In genomic region chr21:33238146-33238545, GRCh38 we compare ENCODE assay signal across 8 cellular contexts. TPM values are rescaled to one million over a fixed set of nuclear protein-coding genes. Genes with fewer than 3 reads are reported as not detected.
A peak's percentile ranks its signal among the peaks of the same experiment; 100 is the strongest.
DNase-seq lines count a peak whose midpoint lies in the region; ATAC-seq, FAIRE-seq and TF ChIP-seq lines count a peak whose summit lies in the region.

No MANE protein-coding gene starts in this region.

- ATAC-seq in GM21576 (IDR thresholded peaks at IDR 0.05; ENCODE audit: unreplicated experiment) (peak; percentile 19), lower lobe of right lung (no peak), HepG2 (no peak)

- no peaks in the 10 kb centered on the region for H3K9me3 ChIP-seq in lower lobe of right lung
- no peaks in the 10 kb centered on the region for H3K9me3 ChIP-seq in HepG2 (ENCODE audit: low read length)

- no TSS peak for BruUV-seq in HepG2 (replicated peaks; lab: Mats Ljungman, UMichigan)

- H3K36me3 ChIP-seq in KMS-11 (ENCODE audit: insufficient read depth): peaks cover 3% of the 10 kb centered on the region; the same call in 1 of the 2 replicates
- H3K36me3 ChIP-seq in lower lobe of right lung: peaks cover 8% of the 10 kb centered on the region
- peaks cover under 1 to 1% of the 10 kb centered on the region in 2 experiments; a peak in 3 of 5 replicates for H3K36me3 ChIP-seq in HepG2 (replicated peaks in 1 of 2; ENCODE audit: control insufficient read depth in 1 of 2, insufficient read depth in 2 of 2, low read length in 2 of 2)

- in situ Hi-C loops in HepG2 (cut with HindIII; ENCODE audit: extremely low pct_ligation_motif_present, low pct_unique_long_range_greater_than_20kb): no loop called here

- CTCF ChIA-PET in HepG2 (lab: Yijun Ruan, JAX; ENCODE audit: low intra/inter-chr PET ratio, low total read pairs): no interaction called here

- H3K4me3 ChIP-seq in GM12875 (ENCODE audit: low read depth, low read length) (peak overlapping the region; percentile 16), KMS-11 (IDR thresholded peaks at IDR 0.05; ENCODE audit: insufficient read depth, low read depth, low read length) (no peak overlapping the region), lower lobe of right lung (no peak overlapping the region), HepG2 (replicated peaks in 1 of 3; ENCODE audit: insufficient read depth in 1 of 3, low read depth in 2 of 3, low read length in 3 of 3) (no peak overlapping the region)

- no peak for TF ChIP-seq POLR2A in HepG2 (IDR thresholded peaks at IDR 0.05; ENCODE audit: insufficient read depth in 1 of 2, low read depth in 2 of 2, low read length in 2 of 2)

- no peaks in the 10 kb centered on the region for H3K27me3 ChIP-seq in KMS-11 (ENCODE audit: insufficient read depth, low read depth)
- no peaks in the 10 kb centered on the region for H3K27me3 ChIP-seq in lower lobe of right lung (ENCODE audit: low read depth)
- no peaks in the 10 kb centered on the region for H3K27me3 ChIP-seq in HepG2 (ENCODE audit: control insufficient read depth in 1 of 2, insufficient read depth in 2 of 2, low read length in 2 of 2)

- TF ChIP-seq CTCF in GM12875 (IDR thresholded peaks at IDR 0.05; ENCODE audit: borderline replicate concordance, insufficient read depth, low read depth, low read length) (no peak), KMS-11 (conservative IDR thresholded peaks at IDR 0.05; ENCODE audit: low read depth, low read length) (no peak), lower lobe of right lung (IDR thresholded peaks at IDR 0.05) (no peak), HepG2 (CRISPR knock-in tag; IDR thresholded peaks at IDR 0.05) (no peak)

- no peaks in the 10 kb centered on the region for H4K20me1 ChIP-seq in KMS-11 (ENCODE audit: insufficient read depth)
- no peaks in the 10 kb centered on the region for H4K20me1 ChIP-seq in HepG2 (ENCODE audit: insufficient read depth, low read length)

- peak overlapping the region; percentile 18; the same call in 1 of the 2 replicates for H2AFZ ChIP-seq in KMS-11 (ENCODE audit: low read depth)
- no peak overlapping the region for H2AFZ ChIP-seq in HepG2 (ENCODE audit: low read length)

- DNase-seq in lower lobe of right lung: no peak
- DNase-seq in NCI-H2029 treated with DMSO at 0.1 percent for 48 hours (lab: John Stamatoyannopoulos, UW): no peak
- no peak for DNase-seq in HepG2 (ENCODE audit: low spot score)
- DNase-seq in anterior cingulate cortex (lab: John Stamatoyannopoulos, UW): no peak
- DNase-seq in mesenteric fat pad (ENCODE audit: low spot score): no peak

- 96% methylated on average over 4 of the region's 4 CpGs for WGBS in HepG2 (ENCODE audit: low lambda C conversion rate)

- TF ChIP-seq EP300 in HepG2 (IDR thresholded peaks at IDR 0.05; ENCODE audit: low read depth in 2 of 2, low read length in 2 of 2): no peak
- TF ChIP-seq EP300 in HepG2 (CRISPR knock-in tag; IDR thresholded peaks at IDR 0.05; ENCODE audit: borderline replicate concordance): no peak

- peak overlapping the region; percentile 91 for H3K4me2 ChIP-seq in KMS-11
- H3K4me2 ChIP-seq in HepG2 (ENCODE audit: low read depth, low read length): no peak overlapping the region

- intact Hi-C loops in lower lobe of right lung (cut with DNase I): no loop called here
- intact Hi-C loops in HepG2 (cut with micrococcal nuclease; ENCODE audit: unreplicated experiment): no loop called here

- H3K79me2 ChIP-seq in KMS-11 (ENCODE audit: insufficient read depth, low read depth) (peaks cover 78% of the 10 kb centered on the region), HepG2 (ENCODE audit: insufficient read depth, low read length) (peaks cover 11% of the 10 kb centered on the region)

- H3K4me1 ChIP-seq in KMS-11 (ENCODE audit: low read depth, poor library complexity, severe bottlenecking) (peaks cover 91% of the 10 kb centered on the region), lower lobe of right lung (peaks cover 25% of the 10 kb centered on the region), HepG2 (ENCODE audit: insufficient read depth, low read length) (peaks cover 4% of the 10 kb centered on the region)

- no peak for FAIRE-seq in HepG2 (lab: Jason Lieb, UNC)

- H3K27ac ChIP-seq in KMS-11 (peak overlapping the region; percentile 95), lower lobe of right lung (peak overlapping the region; percentile 31), HepG2 (ENCODE audit: extremely low read length, insufficient read depth, low read length) (no peak overlapping the region)

- peak overlapping the region; percentile 73 for H3K9ac ChIP-seq in KMS-11
- H3K9ac ChIP-seq in HepG2 (ENCODE audit: insufficient read depth, low read depth, low read length): no peak overlapping the region

- no peak for TF ChIP-seq RAD21 in HepG2 (CRISPR knock-in tag; IDR thresholded peaks at IDR 0.05)

- POLR2A ChIA-PET in HepG2 (lab: Yijun Ruan, JAX): no interaction called here

TF ChIP-seq in HepG2, 621 proteins besides CTCF, POLR2A, EP300 and RAD21 (continues in another document):
- TF ChIP-seq ZNF331 (CRISPR knock-in tag; IDR thresholded peaks at IDR 0.05) (no peak), SMC3 (IDR thresholded peaks at IDR 0.05; ENCODE audit: low read length) (no peak), HINFP (CRISPR knock-in tag; IDR thresholded peaks at IDR 0.05; ENCODE audit: low read depth) (no peak), ARNT (IDR thresholded peaks at IDR 0.05) (no peak), POGZ (CRISPR knock-in tag; IDR thresholded peaks at IDR 0.05) (no peak)

RNA-seq across cellular contexts. Expression of gene IFNAR2, which starts 8.4 kb away (rescaled TPM):
- total RNA-seq in lower lobe of right lung: 34.5 TPM
- 5.1 TPM in 2 replicates for total RNA-seq in HepG2 (2016; rRNA removed; fragmentation: Illumina TruSeq; extraction: Trizol)
- total RNA-seq in HepG2 (2016; cell fraction: cytosol; rRNA removed; fragmentation: Illumina TruSeq; extraction: Trizol; ENCODE audit: low read depth): 8.0 and 10.6 TPM in 2 replicates
- 5.5 and 7.2 TPM in 2 replicates for total RNA-seq in HepG2 (2016; cell fraction: insoluble cytoplasmic fraction; rRNA removed; fragmentation: Illumina TruSeq; extraction: Trizol)
- total RNA-seq in HepG2 (2016; cell fraction: membrane; rRNA removed; fragmentation: Illumina TruSeq; extraction: Trizol): 11.6 and 12.1 TPM in 2 replicates
- total RNA-seq in HepG2 (2016; cell fraction: nucleus; rRNA removed; fragmentation: Illumina TruSeq; extraction: Trizol): 10.4 and 11.8 TPM in 2 replicates
- 22.7 and 24.1 TPM in 2 replicates for polyA plus RNA-seq in HepG2 (2011; rRNA removed)
- polyA plus RNA-seq in HepG2 (2011; cell fraction: cytosol; rRNA removed): 9.2 and 17.6 TPM in 2 replicates
- polyA plus RNA-seq in HepG2 (2011; cell fraction: nucleus; rRNA removed): 6.2 and 9.8 TPM in 2 replicates
- 17.1 and 17.4 TPM in 2 replicates for polyA plus RNA-seq in HepG2 (2012)
- 23.1 and 23.9 TPM in 2 replicates for polyA plus RNA-seq in HepG2 (2016; cell fraction: cytosol; fragmentation: Illumina TruSeq; extraction: Trizol; ENCODE audit: low read depth)
- polyA plus RNA-seq in HepG2 (2016; cell fraction: insoluble cytoplasmic fraction; fragmentation: Illumina TruSeq; extraction: Trizol; ENCODE audit: low read depth): 12.2 and 18.4 TPM in 2 replicates
- 23.8 and 24.7 TPM in 2 replicates for polyA plus RNA-seq in HepG2 (2016; cell fraction: membrane; fragmentation: Illumina TruSeq; extraction: Trizol; ENCODE audit: low read depth)
- 25.5 and 26.4 TPM in 2 replicates for polyA plus RNA-seq in HepG2 (2016; cell fraction: nucleus; fragmentation: Illumina TruSeq; extraction: Trizol; ENCODE audit: insufficient read depth, low read depth)
- polyA minus RNA-seq in HepG2 (2011; rRNA and poly(A)+ RNA removed; ENCODE audit: low replicate concordance): 7.5 and 12.0 TPM in 2 replicates
- polyA minus RNA-seq in HepG2 (2011; cell fraction: cytosol; rRNA and poly(A)+ RNA removed): 6.8 and 9.2 TPM in 2 replicates
- 12.5 and 21.0 TPM in 2 replicates for polyA minus RNA-seq in HepG2 (2011; cell fraction: nucleus; rRNA and poly(A)+ RNA removed)
- total RNA-seq in mesenteric fat pad: 41.5 TPM

RNA-seq across cellular contexts. Expression of gene IL10RB, which starts 28.0 kb away (rescaled TPM):
- 49.1 TPM for total RNA-seq in lower lobe of right lung
- total RNA-seq in HepG2 (2016; rRNA removed; fragmentation: Illumina TruSeq; extraction: Trizol): 10.7 and 17.4 TPM in 2 replicates
- total RNA-seq in HepG2 (2016; cell fraction: cytosol; rRNA removed; fragmentation: Illumina TruSeq; extraction: Trizol; ENCODE audit: low read depth): 6.5 and 7.9 TPM in 2 replicates
- 11.7 and 17.3 TPM in 2 replicates for total RNA-seq in HepG2 (2016; cell fraction: insoluble cytoplasmic fraction; rRNA removed; fragmentation: Illumina TruSeq; extraction: Trizol)
- 13.3 and 14.5 TPM in 2 replicates for total RNA-seq in HepG2 (2016; cell fraction: membrane; rRNA removed; fragmentation: Illumina TruSeq; extraction: Trizol)
- 13.1 and 13.5 TPM in 2 replicates for total RNA-seq in HepG2 (2016; cell fraction: nucleus; rRNA removed; fragmentation: Illumina TruSeq; extraction: Trizol)
- 18.2 and 19.1 TPM in 2 replicates for polyA plus RNA-seq in HepG2 (2011; rRNA removed)
- polyA plus RNA-seq in HepG2 (2011; cell fraction: cytosol; rRNA removed): 15.4 and 21.8 TPM in 2 replicates
- polyA plus RNA-seq in HepG2 (2011; cell fraction: nucleus; rRNA removed): 5.0 and 8.8 TPM in 2 replicates
- polyA plus RNA-seq in HepG2 (2012): 10.7 and 14.3 TPM in 2 replicates
- polyA plus RNA-seq in HepG2 (2016; cell fraction: cytosol; fragmentation: Illumina TruSeq; extraction: Trizol; ENCODE audit: low read depth): 7.2 and 7.5 TPM in 2 replicates
- 9.4 and 9.8 TPM in 2 replicates for polyA plus RNA-seq in HepG2 (2016; cell fraction: insoluble cytoplasmic fraction; fragmentation: Illumina TruSeq; extraction: Trizol; ENCODE audit: low read depth)
- polyA plus RNA-seq in HepG2 (2016; cell fraction: membrane; fragmentation: Illumina TruSeq; extraction: Trizol; ENCODE audit: low read depth): 10.5 and 10.9 TPM in 2 replicates
- 18.7 and 19.3 TPM in 2 replicates for polyA plus RNA-seq in HepG2 (2016; cell fraction: nucleus; fragmentation: Illumina TruSeq; extraction: Trizol; ENCODE audit: insufficient read depth, low read depth)
- polyA minus RNA-seq in HepG2 (2011; rRNA and poly(A)+ RNA removed; ENCODE audit: low replicate concordance): 31.7 and 32.4 TPM in 2 replicates
- 11.4 and 11.6 TPM in 2 replicates for polyA minus RNA-seq in HepG2 (2011; cell fraction: cytosol; rRNA and poly(A)+ RNA removed)
- polyA minus RNA-seq in HepG2 (2011; cell fraction: nucleus; rRNA and poly(A)+ RNA removed): 9.3 and 10.9 TPM in 2 replicates
- 39.3 TPM for total RNA-seq in mesenteric fat pad
